9 cellular contexts compared by ENCODE assay signal in genomic region chr17:17032131-17032692, GRCh38. TPM values are rescaled to one million over a fixed set of nuclear protein-coding genes. Genes with fewer than 3 reads are reported as not detected.
DNase-seq lines count a peak whose midpoint lies in the region; ATAC-seq and TF ChIP-seq lines count a peak whose summit lies in the region.
"Had no signal": no experiment of that assay in that cellular context is flagged by ENCODE, and none has a peak within 500 bp of the region (broad histone marks: within the 10 kb centered on the region; RNA-seq: fewer than 3 reads in every experiment).

No MANE protein-coding gene starts in this region.

- peaks cover 19% of the 10 kb centered on the region for H3K4me1 ChIP-seq in neural progenitor cell

- no peak overlapping the region for H3K27ac ChIP-seq in neural progenitor cell

- intact Hi-C loops in activated CD4-positive, alpha-beta T cell treated with anti-CD3 and anti-CD28 coated beads, Interleukin-2, amount 10 ng/mL, durations not matched to agents 24 days and 14 days (cut with micrococcal nuclease), result no loop called here

- no peak overlapping the region for H3K4me2 ChIP-seq in neural progenitor cell

- no peaks in the 10 kb centered on the region for H4K20me1 ChIP-seq in neural progenitor cell (ENCODE audit: low read depth)

- no peaks in the 10 kb centered on the region for H3F3A ChIP-seq in neural progenitor cell (ENCODE audit: low read depth)

- no peaks in the 10 kb centered on the region for H3K27me3 ChIP-seq in neural progenitor cell

- H3K9me3 Mint-ChIP-seq in neural progenitor cell, result no peaks in the 10 kb centered on the region
- no peaks in the 10 kb centered on the region for H3K9me3 Mint-ChIP-seq in activated CD4-positive, alpha-beta T cell treated with anti-CD3 and anti-CD28 coated beads, Interleukin-2, amount 10 ng/mL, durations not matched to agents 24 days and 14 days

- ATAC-seq in SK-N-SH treated with all-trans-retinoic acid at 6 μM for 48 hours, result peak; percentile 89
- no peak for ATAC-seq in HG03025 (IDR thresholded peaks at IDR 0.05; ENCODE audit: low FRiP score, unreplicated experiment)

- H3K4me3 ChIP-seq in neural progenitor cell, result no peak overlapping the region

- no peak overlapping the region for H3K9ac ChIP-seq in neural progenitor cell

- no peak overlapping the region for H3K4me3 Mint-ChIP-seq in neural progenitor cell
- H3K4me3 Mint-ChIP-seq in activated CD4-positive, alpha-beta T cell treated with anti-CD3 and anti-CD28 coated beads, Interleukin-2, amount 10 ng/mL, durations not matched to agents 24 days and 14 days, result no peak overlapping the region

- no peaks in the 10 kb centered on the region for H3K36me3 Mint-ChIP-seq in neural progenitor cell
- no peaks in the 10 kb centered on the region for H3K36me3 Mint-ChIP-seq in activated CD4-positive, alpha-beta T cell treated with anti-CD3 and anti-CD28 coated beads, Interleukin-2, amount 10 ng/mL, durations not matched to agents 24 days and 14 days (ENCODE audit: low read depth)

- H3K79me2 ChIP-seq in neural progenitor cell (ENCODE audit: low read depth), result no peaks in the 10 kb centered on the region

- H2AFZ ChIP-seq in neural progenitor cell (replicated peaks), result no peak overlapping the region

- H3K27me3 Mint-ChIP-seq in neural progenitor cell (ENCODE audit: insufficient read depth, low read depth), result peaks cover 16% of the 10 kb centered on the region
- no peaks in the 10 kb centered on the region for H3K27me3 Mint-ChIP-seq in activated CD4-positive, alpha-beta T cell treated with anti-CD3 and anti-CD28 coated beads, Interleukin-2, amount 10 ng/mL, durations not matched to agents 24 days and 14 days

- DNase-seq in AG09319 (ENCODE audit: extremely low read depth, low read depth), result peak; percentile 42
- DNase-seq in foreskin melanocyte, result peak; percentile 63
- DNase-seq in neural progenitor cell (ENCODE audit: low spot score), result peak; percentile 18
- DNase-seq in activated CD4-positive, alpha-beta T cell treated with anti-CD3 and anti-CD28 coated beads, Interleukin-2, amount 10 ng/mL, durations not matched to agents 24 days and 14 days, result no peak
- no peak for DNase-seq in NCI-H146 (lab: John Stamatoyannopoulos, UW)
- no peak for DNase-seq in NCI-H446 treated with DMSO at 0.1 percent for 48 hours (lab: John Stamatoyannopoulos, UW)
- DNase-seq: RPMI8226 had no signal

- peak overlapping the region; percentile 61 for H3K27ac Mint-ChIP-seq in neural progenitor cell
- H3K27ac Mint-ChIP-seq in activated CD4-positive, alpha-beta T cell treated with anti-CD3 and anti-CD28 coated beads, Interleukin-2, amount 10 ng/mL, durations not matched to agents 24 days and 14 days, result no peak overlapping the region

- peaks cover 45% of the 10 kb centered on the region for H3K4me1 Mint-ChIP-seq in neural progenitor cell
- H3K4me1 Mint-ChIP-seq in activated CD4-positive, alpha-beta T cell treated with anti-CD3 and anti-CD28 coated beads, Interleukin-2, amount 10 ng/mL, durations not matched to agents 24 days and 14 days, result no peaks in the 10 kb centered on the region

- H3K36me3 ChIP-seq in neural progenitor cell, result no peaks in the 10 kb centered on the region

- no peaks in the 10 kb centered on the region for H3K9me3 ChIP-seq in neural progenitor cell (ENCODE audit: low read depth)

- TF ChIP-seq CTCF in AG09319 (IDR thresholded peaks at IDR 0.05; ENCODE audit: low read depth, low read length) (no peak), neural progenitor cell (IDR thresholded peaks at IDR 0.05) (no peak)

TF ChIP-seq in SK-N-SH treated with all-trans-retinoic acid at 6 μM for 48 hours, 23 proteins besides CTCF, POLR2A, EP300 and RAD21:
- TF ChIP-seq CSRNP3 (CRISPR knock-in tag; IDR thresholded peaks at IDR 0.05) (no peak), SNAI2 (CRISPR knock-in tag; IDR thresholded peaks at IDR 0.05) (no peak), ESRRG (CRISPR knock-in tag; IDR thresholded peaks at IDR 0.05) (no peak), ARNTL (CRISPR knock-in tag; IDR thresholded peaks at IDR 0.05; ENCODE audit: borderline replicate concordance, low read depth) (no peak), ZFP3 (CRISPR knock-in tag; IDR thresholded peaks at IDR 0.05) (0 out of 2 replicates have a peak, but pooled peaks have one; percentile 31), TSHZ2 (CRISPR knock-in tag; IDR thresholded peaks at IDR 0.05) (peak; percentile 53; the same call in 1 of the 2 replicates)

RNA-seq across cellular contexts. Expression of gene MPRIP, which starts 10.0 kb away (rescaled TPM):
- total RNA-seq in neural progenitor cell (ENCODE audit: low replicate concordance), result 42.1 and 65.0 TPM in 2 replicates
- total RNA-seq in activated CD4-positive, alpha-beta T cell treated with anti-CD3 and anti-CD28 coated beads, Interleukin-2, amount 10 ng/mL, durations not matched to agents 24 days and 14 days, result 155 and 161 TPM in 2 replicates

Comparison
In these comparisons a context has a peak if more than half of its experiments do, and no peak if none do; other contexts are left out.
1. DNase-seq: peak in AG09319 (single experiment), foreskin melanocyte (single experiment) and neural progenitor cell (single experiment); none in activated CD4-positive, alpha-beta T cell treated with anti-CD3 and anti-CD28 coated beads, Interleukin-2, amount 10 ng/mL, durations not matched to agents 24 days and 14 days (single experiment), NCI-H146 (single experiment) and NCI-H446 treated with DMSO at 0.1 percent for 48 hours (single experiment).